Comparison of ENCODE assay signal across 16 cellular contexts in genomic region chr1:30400436-30400975, GRCh38.
A peak's percentile ranks its signal among the peaks of the same experiment; 100 is the strongest.
DNase-seq lines count a peak whose midpoint lies in the region; ATAC-seq and TF ChIP-seq lines count a peak whose summit lies in the region.
"Had no signal": no experiment of that assay in that cellular context is flagged by ENCODE, and none has a peak within 500 bp of the region (broad histone marks: within the 10 kb centered on the region; RNA-seq: fewer than 3 reads in every experiment).

No MANE protein-coding gene starts in this region.

- TF ChIP-seq CTCF in heart left ventricle (IDR thresholded peaks at IDR 0.05) = no peak
- no peak for TF ChIP-seq CTCF in neural crest cell (conservative IDR thresholded peaks at IDR 0.05)
- no peak for TF ChIP-seq CTCF in suprapubic skin (IDR thresholded peaks at IDR 0.05)
- TF ChIP-seq CTCF in activated CD8-positive, alpha-beta T cell treated with anti-CD3 and anti-CD28 coated beads for 36 hours (IDR thresholded peaks at IDR 0.05) = no peak

- DNase-seq in Right ventricle myocardium inferior (ENCODE audit: missing footprints) = peak; percentile 61
- no peak for DNase-seq in heart left ventricle
- peak; percentile 5 for DNase-seq in NCI-H69 (lab: John Stamatoyannopoulos, UW)
- no peak for DNase-seq in neural crest cell (ENCODE audit: low read depth, low spot score)
- peak; percentile 26 to 53 for DNase-seq in suprapubic skin (ENCODE audit: low spot score in 2 of 2)
- no peak for DNase-seq in activated CD8-positive, alpha-beta T cell treated with anti-CD3 and anti-CD28 coated beads for 36 hours
- DNase-seq in NCI-H526 (lab: John Stamatoyannopoulos, UW) = no peak
- DNase-seq in SK-N-DZ (ENCODE audit: low spot score) = no peak
- DNase-seq: Caco-2, DND-41, GDM1, GOT3, HFFc6 had no signal

- H3K36me3 ChIP-seq in heart left ventricle (no peaks in the 10 kb centered on the region), suprapubic skin (no peaks in the 10 kb centered on the region)
- H3K36me3 ChIP-seq: HAP-1 had no signal

- H3K4me1 ChIP-seq in heart left ventricle = peaks cover 0 to 5% (median 0%) of the 10 kb centered on the region in 12 donors
- H3K4me1 ChIP-seq in suprapubic skin = no peaks in the 10 kb centered on the region
- H3K4me1 ChIP-seq: Caco-2, HAP-1 had no signal

- H3K27me3 Mint-ChIP-seq in neural crest cell (ENCODE audit: low read depth) = peaks cover 4% of the 10 kb centered on the region
- H3K27me3 Mint-ChIP-seq in activated CD8-positive, alpha-beta T cell treated with anti-CD3 and anti-CD28 coated beads for 36 hours = peaks cover 2% of the 10 kb centered on the region

- no peak for TF ChIP-seq EP300 in suprapubic skin (IDR thresholded peaks at IDR 0.05)

- WGBS in heart left ventricle, 4 donors = 44 to 70% (median 52%) methylated on average over 6 to 7 of the region's 7 CpGs
- 74% methylated on average over 6 of the region's 7 CpGs for WGBS in suprapubic skin

- H3K27me3 ChIP-seq in heart left ventricle (no peaks in the 10 kb centered on the region), suprapubic skin (no peaks in the 10 kb centered on the region)

- peaks cover 24% of the 10 kb centered on the region for H3K4me1 Mint-ChIP-seq in neural crest cell
- no peaks in the 10 kb centered on the region for H3K4me1 Mint-ChIP-seq in activated CD8-positive, alpha-beta T cell treated with anti-CD3 and anti-CD28 coated beads for 36 hours (ENCODE audit: low read depth)
- H3K4me1 Mint-ChIP-seq: CD8-positive, alpha-beta memory T cell had no signal

- H3K9me3 ChIP-seq in heart left ventricle = no peaks in the 10 kb centered on the region
- no peaks in the 10 kb centered on the region for H3K9me3 ChIP-seq in suprapubic skin
- H3K9me3 ChIP-seq: Caco-2, HAP-1 had no signal

- CTCF ChIA-PET in activated CD8-positive, alpha-beta T cell treated with anti-CD3 and anti-CD28 coated beads for 36 hours (lab: Charles Lee) = interaction anchor here (1.4 kb wide), 1 partner anchor 20 kb away, joined by 6 read pairs; no protein-coding TSS in a partner anchor

- TF ChIP-seq POLR2A in heart left ventricle (IDR thresholded peaks at IDR 0.05) = no peak
- no peak for TF ChIP-seq POLR2A in suprapubic skin (IDR thresholded peaks at IDR 0.05)

- H3K36me3 Mint-ChIP-seq in neural crest cell (ENCODE audit: low read depth) = no peaks in the 10 kb centered on the region
- H3K36me3 Mint-ChIP-seq in activated CD8-positive, alpha-beta T cell treated with anti-CD3 and anti-CD28 coated beads for 36 hours (ENCODE audit: low read depth) = no peaks in the 10 kb centered on the region
- H3K36me3 Mint-ChIP-seq: CD8-positive, alpha-beta memory T cell had no signal

- ATAC-seq in Right ventricle myocardium inferior (no peak), heart left ventricle (no peak)
- ATAC-seq in activated CD8-positive, alpha-beta T cell treated with anti-CD3 and anti-CD28 coated beads for 36 hours = no peak

- H3K27ac Mint-ChIP-seq in neural crest cell (ENCODE audit: unreplicated experiment) = peak overlapping the region; percentile 52
- H3K27ac Mint-ChIP-seq in activated CD8-positive, alpha-beta T cell treated with anti-CD3 and anti-CD28 coated beads for 36 hours = no peak overlapping the region
- H3K27ac Mint-ChIP-seq: HFFc6 had no signal

- intact Hi-C loops in Right ventricle myocardium inferior (cut with DNase I) (no loop called here), heart left ventricle (cut with DNase I) (loop anchor here in 3 of 10 donors (10.0 kb wide), 3 partner anchors 104 to 1006 kb away; no protein-coding TSS in a partner anchor)
- intact Hi-C loops in activated CD8-positive, alpha-beta T cell treated with anti-CD3 and anti-CD28 coated beads for 36 hours (cut with micrococcal nuclease) = no loop called here

- no peak overlapping the region for H3K4me3 Mint-ChIP-seq in neural crest cell
- no peak overlapping the region for H3K4me3 Mint-ChIP-seq in activated CD8-positive, alpha-beta T cell treated with anti-CD3 and anti-CD28 coated beads for 36 hours
- H3K4me3 Mint-ChIP-seq: CD8-positive, alpha-beta memory T cell; HFFc6 had no signal

- POLR2A ChIA-PET in activated CD8-positive, alpha-beta T cell treated with anti-CD3 and anti-CD28 coated beads for 36 hours (lab: Charles Lee) = no interaction called here

- no peaks in the 10 kb centered on the region for H3K9me3 Mint-ChIP-seq in neural crest cell
- no peaks in the 10 kb centered on the region for H3K9me3 Mint-ChIP-seq in activated CD8-positive, alpha-beta T cell treated with anti-CD3 and anti-CD28 coated beads for 36 hours
- H3K9me3 Mint-ChIP-seq: CD8-positive, alpha-beta memory T cell; HFFc6 had no signal

- H3K4me3 ChIP-seq in heart left ventricle (no peak overlapping the region), suprapubic skin (no peak overlapping the region)
- H3K4me3 ChIP-seq: HAP-1 had no signal

- no peak overlapping the region for H3K27ac ChIP-seq in heart left ventricle
- no peak overlapping the region for H3K27ac ChIP-seq in suprapubic skin
- H3K27ac ChIP-seq: 22Rv1 had no signal

Comparison
In these comparisons a context has a peak if more than half of its experiments do, and no peak if none do; other contexts are left out.
1. DNase-seq: peak in Right ventricle myocardium inferior (single experiment), NCI-H69 (single experiment) and suprapubic skin (2 of 2); none in heart left ventricle (0 of 5), neural crest cell (single experiment), activated CD8-positive, alpha-beta T cell treated with anti-CD3 and anti-CD28 coated beads for 36 hours (single experiment), NCI-H526 (0 of 2) and SK-N-DZ (single experiment).